In genomic region chr1:235943581-235944114, GRCh38 we compare ENCODE assay signal across 12 cellular contexts.
DNase-seq lines count a peak whose midpoint lies in the region; ATAC-seq lines count a peak whose summit lies in the region.
"Had no signal": no experiment of that assay in that cellular context is flagged by ENCODE, and none has a peak within 500 bp of the region (broad histone marks: within the 10 kb centered on the region; RNA-seq: fewer than 3 reads in every experiment).

No MANE protein-coding gene starts in this region.

- ATAC-seq in aorta (ENCODE audit: low FRiP score), result no peak

- H3K4me1 Mint-ChIP-seq in activated T-cell treated with anti-CD3 and anti-CD28 coated beads, Interleukin-2, amount 50 U/mL, for 24 hours (ENCODE audit: low read depth), result peaks cover 14% of the 10 kb centered on the region
- H3K4me1 Mint-ChIP-seq: brain, mesothelial cell of epicardium had no signal

- no peaks in the 10 kb centered on the region for H3K9me3 ChIP-seq in aorta (ENCODE audit: control insufficient read depth, low read length)

- H3K4me3 Mint-ChIP-seq in activated T-cell treated with anti-CD3 and anti-CD28 coated beads, Interleukin-2, amount 50 U/mL, for 24 hours, result no peak overlapping the region
- H3K4me3 Mint-ChIP-seq: brain, mesothelial cell of epicardium had no signal

- WGBS in aorta, 2 donors, result 76% methylated on average over 9 of the region's 9 CpGs

- no peaks in the 10 kb centered on the region for H3K4me1 ChIP-seq in aorta (ENCODE audit: control insufficient read depth in 1 of 2, insufficient read depth in 2 of 2, low read length in 2 of 2)

- DNase-seq in H4 (ENCODE audit: low spot score) (peak; percentile 87), RPMI7951 (ENCODE audit: low read depth) (peak; percentile 91), epithelial cell of prostate (ENCODE audit: low read depth, low spot score) (peak; percentile 88), skeletal muscle cell (ENCODE audit: low read depth) (peak; percentile 94), RPMI8226 (no peak), NCI-H446 treated with DMSO at 0.1 percent for 48 hours (lab: John Stamatoyannopoulos, UW) (no peak), aorta (no peak)
- DNase-seq in activated T-cell treated with anti-CD3 and anti-CD28 coated beads, Interleukin-2, amount 50 U/mL, for 24 hours, result no peak
- DNase-seq: DMS153, Karpas-422 had no signal

- no peaks in the 10 kb centered on the region for H3K36me3 ChIP-seq in aorta (ENCODE audit: control insufficient read depth in 1 of 2, insufficient read depth in 2 of 2, low read length in 1 of 2)

- no peaks in the 10 kb centered on the region for H3K36me3 Mint-ChIP-seq in activated T-cell treated with anti-CD3 and anti-CD28 coated beads, Interleukin-2, amount 50 U/mL, for 24 hours (ENCODE audit: low read depth)
- H3K36me3 Mint-ChIP-seq: brain, mesothelial cell of epicardium had no signal

- intact Hi-C loops in aorta (cut with DNase I), result no loop called here

- H3K27ac Mint-ChIP-seq in activated T-cell treated with anti-CD3 and anti-CD28 coated beads, Interleukin-2, amount 50 U/mL, for 24 hours, result no peak overlapping the region
- H3K27ac Mint-ChIP-seq: mesothelial cell of epicardium had no signal

- H3K4me3 ChIP-seq in skeletal muscle cell (ENCODE audit: low read depth, low read length), result no peak overlapping the region
- H3K4me3 ChIP-seq in aorta (ENCODE audit: low read length in 2 of 2), result no peak overlapping the region

- H3K27me3 Mint-ChIP-seq in activated T-cell treated with anti-CD3 and anti-CD28 coated beads, Interleukin-2, amount 50 U/mL, for 24 hours, result no peaks in the 10 kb centered on the region
- H3K27me3 Mint-ChIP-seq: brain had no signal

- H3K27ac ChIP-seq in epithelial cell of prostate (peak overlapping the region; percentile 55), aorta (ENCODE audit: low read depth in 1 of 2, low read length in 2 of 2) (no peak overlapping the region)

- no peaks in the 10 kb centered on the region for H3K9me3 Mint-ChIP-seq in activated T-cell treated with anti-CD3 and anti-CD28 coated beads, Interleukin-2, amount 50 U/mL, for 24 hours
- H3K9me3 Mint-ChIP-seq: brain, mesothelial cell of epicardium had no signal

- H3K27me3 ChIP-seq in aorta (ENCODE audit: control insufficient read depth in 1 of 2, insufficient read depth in 2 of 2, low read length in 1 of 2), result no peaks in the 10 kb centered on the region

Comparison
In these comparisons a context has a peak if more than half of its experiments do, and no peak if none do; other contexts are left out.
1. DNase-seq: peak in H4 (single experiment), RPMI7951 (single experiment), epithelial cell of prostate (single experiment) and skeletal muscle cell (single experiment); none in activated T-cell treated with anti-CD3 and anti-CD28 coated beads, Interleukin-2, amount 50 U/mL, for 24 hours (single experiment), RPMI8226 (single experiment), NCI-H446 treated with DMSO at 0.1 percent for 48 hours (single experiment) and aorta (0 of 2).